In genomic region chr5:158317507-158317906, GRCh38 we compare ENCODE assay signal across 20 cellular contexts.
DNase-seq lines count a peak whose midpoint lies in the region; ATAC-seq, FAIRE-seq and TF ChIP-seq lines count a peak whose summit lies in the region.
"Had no signal": no experiment of that assay in that cellular context is flagged by ENCODE, and none has a peak within 500 bp of the region (broad histone marks: within the 10 kb centered on the region; RNA-seq: fewer than 3 reads in every experiment).

No MANE protein-coding gene starts in this region.

- no peaks in the 10 kb centered on the region for H3K36me3 ChIP-seq in colonic mucosa
- no peaks in the 10 kb centered on the region for H3K36me3 ChIP-seq in gastroesophageal sphincter
- H3K36me3 ChIP-seq: BE2C, SJCRH30 had no signal

- TF ChIP-seq CTCF in colonic mucosa (IDR thresholded peaks at IDR 0.05) (no peak), gastroesophageal sphincter (IDR thresholded peaks at IDR 0.05) (no peak)

- TF ChIP-seq POLR2A in GM12891 (IDR thresholded peaks at IDR 0.05; ENCODE audit: low read depth, low read length) (no peak), gastroesophageal sphincter (IDR thresholded peaks at IDR 0.05) (no peak)

- 38 to 42% methylated on average over 4 of the region's 4 CpGs for WGBS in gastroesophageal sphincter (ENCODE audit: low coverage in 1 of 2), 2 donors

- TF ChIP-seq EP300 in gastroesophageal sphincter (IDR thresholded peaks at IDR 0.05), result no peak

- H3K9me3 ChIP-seq in colonic mucosa (no peaks in the 10 kb centered on the region), gastroesophageal sphincter (no peaks in the 10 kb centered on the region)
- H3K9me3 ChIP-seq: BE2C, SJCRH30 had no signal

- H3K27me3 ChIP-seq in colonic mucosa, result no peaks in the 10 kb centered on the region
- H3K27me3 ChIP-seq in gastroesophageal sphincter, result no peaks in the 10 kb centered on the region
- H3K27me3 ChIP-seq: BE2C, SJCRH30 had no signal

- no peak for ATAC-seq in gastroesophageal sphincter
- ATAC-seq: PC-3 had no signal

- H3K4me1 ChIP-seq in colonic mucosa (no peaks in the 10 kb centered on the region), gastroesophageal sphincter (peaks cover 0 to 13% (median 2%) of the 10 kb centered on the region in 3 donors)

- no peak overlapping the region for H3K27ac ChIP-seq in colonic mucosa
- H3K27ac ChIP-seq in gastroesophageal sphincter, result no peak overlapping the region
- H3K27ac ChIP-seq: HL-60, KMS-11, SJCRH30 had no signal

- intact Hi-C loops in colonic mucosa (cut with DNase I), result no loop called here

- FAIRE-seq in GM12891 (lab: Jason Lieb, UNC), result no peak

- H3K4me3 ChIP-seq in colonic mucosa (no peak overlapping the region), gastroesophageal sphincter (no peak overlapping the region)
- H3K4me3 ChIP-seq: SJCRH30 had no signal

- H3K9ac ChIP-seq in colonic mucosa (ENCODE audit: low read depth in 2 of 2, low read length in 2 of 2), result no peak overlapping the region
- H3K9ac ChIP-seq: KMS-11 had no signal

- peak; percentile 23 for DNase-seq in NCI-H1694 (lab: John Stamatoyannopoulos, UW)
- DNase-seq in NCI-H524 (lab: John Stamatoyannopoulos, UW), result peak; percentile 93 to 96
- DNase-seq in colonic mucosa, result peak; percentile 49
- DNase-seq in A172 (ENCODE audit: low spot score), result no peak
- no peak for DNase-seq in GM12891 (ENCODE audit: insufficient read length, low spot score)
- DNase-seq in effector CD4-positive, alpha-beta T cell, result no peak
- DNase-seq: BE2C; CD8-positive, alpha-beta memory T cell; MM.1S; NCI-H1048; NCI-H1417; NCI-H187; NCI-H2081 treated with DMSO at 0.1 percent for 48 hours; NCI-H748 treated with DMSO at 0.1 percent for 48 hours; NK-92 treated with Interleukin-12 subunit alpha and Interleukin-12 subunit beta, amount 100 ng/mL, for 24 hours; PC-3; SJCRH30 had no signal

TF ChIP-seq in GM12891, 5 proteins besides CTCF, POLR2A, EP300 and RAD21:
- no peak for TF ChIP-seq TAF1 (IDR thresholded peaks at IDR 0.05; ENCODE audit: low read depth, low read length)

Comparison
In these comparisons a context has a peak if more than half of its experiments do, and no peak if none do; other contexts are left out.
1. DNase-seq: peak in NCI-H1694 (single experiment), NCI-H524 (2 of 2) and colonic mucosa (single experiment); none in A172 (single experiment), GM12891 (single experiment) and effector CD4-positive, alpha-beta T cell (single experiment).